9 cellular contexts compared by ENCODE assay signal in genomic region chr11:65900899-65901180, GRCh38. TPM values are rescaled to one million over a fixed set of nuclear protein-coding genes. Genes with fewer than 3 reads are reported as not detected.
DNase-seq lines count a peak whose midpoint lies in the region; ATAC-seq and TF ChIP-seq lines count a peak whose summit lies in the region.
"Had no signal": no experiment of that assay in that cellular context is flagged by ENCODE, and none has a peak within 500 bp of the region (broad histone marks: within the 10 kb centered on the region; RNA-seq: fewer than 3 reads in every experiment).

No MANE protein-coding gene starts in this region.

- H3K27me3 ChIP-seq in cardiac muscle cell, result peaks cover 87% of the 10 kb centered on the region
- H3K27me3 ChIP-seq in adrenal gland, result no peaks in the 10 kb centered on the region
- H3K27me3 ChIP-seq in tibial nerve, result peaks cover 0 to 16% of the 10 kb centered on the region in 2 donors

- ATAC-seq in left cardiac atrium (no peak), GM19324 (IDR thresholded peaks at IDR 0.05; ENCODE audit: low FRiP score, unreplicated experiment) (no peak)

- TF ChIP-seq CTCF in cardiac muscle cell (IDR thresholded peaks at IDR 0.05; ENCODE audit: low read depth, low read length) (no peak), adrenal gland (IDR thresholded peaks at IDR 0.05) (no peak), tibial nerve (IDR thresholded peaks at IDR 0.05) (no peak)

- no peak overlapping the region for H3K27ac ChIP-seq in cardiac muscle cell
- H3K27ac ChIP-seq in adrenal gland, result peak overlapping the region; percentile 3 to 85 (median 70)
- peak overlapping the region; percentile 31 for H3K27ac ChIP-seq in mesodermal cell (ENCODE audit: low read depth, low read length, severe bottlenecking)
- peak overlapping the region in 2 of 4 donors; percentile 61 to 75 for H3K27ac ChIP-seq in tibial nerve
- H3K27ac ChIP-seq: C4-2B had no signal

- 76 to 81% (median 77%) methylated on average over 11 of the region's 11 CpGs for WGBS in adrenal gland, 4 donors
- 69 to 71% methylated on average over 5 to 8 of the region's 11 CpGs for WGBS in mesodermal cell (ENCODE audit: insufficient coverage in 2 of 2), 2 experiments
- WGBS in tibial nerve, 2 donors, result 79 to 88% methylated on average over 11 of the region's 11 CpGs

- no peaks in the 10 kb centered on the region for H3K4me1 ChIP-seq in cardiac muscle cell (ENCODE audit: low read depth)
- peaks cover 12 to 16% of the 10 kb centered on the region in 2 donors for H3K4me1 ChIP-seq in adrenal gland (replicated peaks in 1 of 2)
- peaks cover 44% of the 10 kb centered on the region for H3K4me1 ChIP-seq in mesodermal cell (ENCODE audit: control insufficient read depth, insufficient read depth, low read length, poor library complexity, severe bottlenecking)
- H3K4me1 ChIP-seq in tibial nerve, result peaks cover 0 to 27% (median 11%) of the 10 kb centered on the region in 4 donors

- TF ChIP-seq POLR2A in adrenal gland (IDR thresholded peaks at IDR 0.05), result no peak
- no peak for TF ChIP-seq POLR2A in tibial nerve (IDR thresholded peaks at IDR 0.05)

- H3K36me3 ChIP-seq in cardiac muscle cell, result no peaks in the 10 kb centered on the region
- no peaks in the 10 kb centered on the region for H3K36me3 ChIP-seq in adrenal gland (replicated peaks in 1 of 2)
- peaks cover 24% of the 10 kb centered on the region for H3K36me3 ChIP-seq in mesodermal cell (ENCODE audit: control insufficient read depth, insufficient read depth, low read length)
- no peaks in the 10 kb centered on the region for H3K36me3 ChIP-seq in tibial nerve

- DNase-seq in cardiac muscle cell (ENCODE audit: low read depth in 1 of 2, low spot score in 1 of 2) (no peak), left cardiac atrium (no peak), adrenal gland (no peak), tibial nerve (ENCODE audit: low spot score in 2 of 2) (no peak), cerebellar cortex (ENCODE audit: low spot score) (no peak), NCI-H146 (lab: John Stamatoyannopoulos, UW) (no peak)

- intact Hi-C loops in left cardiac atrium (cut with DNase I) (no loop called here), adrenal gland (cut with DNase I) (no loop called here)

- H3K4me3 ChIP-seq in cardiac muscle cell (peak overlapping the region; percentile 35), adrenal gland (peak overlapping the region in 1 of 4 donors; percentile 63), mesodermal cell (ENCODE audit: extremely low read depth, insufficient read depth, low read length, poor library complexity, severe bottlenecking) (peak overlapping the region; percentile 70), tibial nerve (peak overlapping the region in 3 of 4 donors; percentile 47 to 59 (median 59))

- TF ChIP-seq EP300 in tibial nerve (IDR thresholded peaks at IDR 0.05), result no peak

- H3K9me3 ChIP-seq in cardiac muscle cell (ENCODE audit: low read depth), result no peaks in the 10 kb centered on the region
- no peaks in the 10 kb centered on the region for H3K9me3 ChIP-seq in adrenal gland (replicated peaks in 1 of 3)
- no peaks in the 10 kb centered on the region for H3K9me3 ChIP-seq in mesodermal cell (ENCODE audit: control insufficient read depth, low read length)
- no peaks in the 10 kb centered on the region for H3K9me3 ChIP-seq in tibial nerve

RNA-seq across cellular contexts. Expression of gene FOSL1, which starts 0.7 kb away (rescaled TPM):
- total RNA-seq in cardiac muscle cell (0.21 TPM in 1 of 2 replicates, not detected in the other), left cardiac atrium (10 to 100 TPM in 1 of 2 donors, 1 to 10 TPM in 1; 1.3 to 11.1 TPM), adrenal gland (10 to 100 TPM in 1 of 8 donors, 1 to 10 TPM in 7; 2.7 to 34.4 (median 4.0) TPM), tibial nerve (1 to 10 TPM in 3 of 4 donors, not detected in 1; 1.3 to 3.3 (median 1.4) TPM)
- polyA plus RNA-seq in cardiac muscle cell (0.60 TPM in 1 of 2 replicates, not detected in the other), adrenal gland (10 to 100 TPM; 12.0 to 32.4 (median 12.7) TPM)
- 14.7 TPM for polyA plus RNA-seq in mesodermal cell (2013, experiment 1 of 2)
- polyA plus RNA-seq in mesodermal cell (2013, experiment 2 of 2), result 13.0 TPM

RNA-seq across cellular contexts. Expression of gene CCDC85B, which starts 10.4 kb away (rescaled TPM):
- total RNA-seq in cardiac muscle cell, result 67.3 and 80.2 TPM in 2 replicates
- polyA plus RNA-seq in cardiac muscle cell, result 83.4 and 96.5 TPM in 2 replicates
- 10 to 100 TPM; 45.8 to 63.5 TPM for total RNA-seq in left cardiac atrium
- total RNA-seq in adrenal gland, result 100 to 1,000 TPM in 2 of 8 donors, 10 to 100 TPM in 6; 30.9 to 162 (median 66.0) TPM
- 100 to 1,000 TPM in 1 of 3 donors, 10 to 100 TPM in 1, under 1 TPM in 1; 0.16 to 124 (median 57.6) TPM for polyA plus RNA-seq in adrenal gland
- polyA plus RNA-seq in mesodermal cell (2013, experiment 1 of 2), result 22.8 TPM
- 20.5 TPM for polyA plus RNA-seq in mesodermal cell (2013, experiment 2 of 2)
- 100 to 1,000 TPM in 2 of 4 donors, 10 to 100 TPM in 2; 73.0 to 108 (median 89.4) TPM for total RNA-seq in tibial nerve

RNA-seq across cellular contexts. Expression of gene FIBP, which starts 12.6 kb away (rescaled TPM):
- total RNA-seq in cardiac muscle cell (140 and 220 TPM in 2 replicates), left cardiac atrium (10 to 100 TPM; 37.8 to 44.3 TPM), adrenal gland (100 to 1,000 TPM in 2 of 8 donors, 10 to 100 TPM in 6; 57.9 to 183 (median 72.5) TPM), tibial nerve (10 to 100 TPM; 53.6 to 73.2 (median 63.7) TPM)
- polyA plus RNA-seq in cardiac muscle cell (143 and 199 TPM in 2 replicates), adrenal gland (10 to 100 TPM; 71.3 to 87.4 (median 72.5) TPM)
- 64.0 TPM for polyA plus RNA-seq in mesodermal cell (2013, experiment 1 of 2)
- 65.6 TPM for polyA plus RNA-seq in mesodermal cell (2013, experiment 2 of 2)

RNA-seq across cellular contexts. Expression of gene C11orf68, which starts 18.0 kb away (rescaled TPM):
- total RNA-seq in cardiac muscle cell, result 34.7 and 39.5 TPM in 2 replicates
- 73.1 and 86.5 TPM in 2 replicates for polyA plus RNA-seq in cardiac muscle cell
- total RNA-seq in left cardiac atrium, result 10 to 100 TPM; 29.9 to 31.8 TPM
- total RNA-seq in adrenal gland, result 10 to 100 TPM; 11.5 to 51.9 (median 26.9) TPM
- 10 to 100 TPM; 22.9 to 32.4 (median 32.4) TPM for polyA plus RNA-seq in adrenal gland
- 38.1 TPM for polyA plus RNA-seq in mesodermal cell (2013, experiment 1 of 2)
- polyA plus RNA-seq in mesodermal cell (2013, experiment 2 of 2), result 32.2 TPM
- 10 to 100 TPM; 14.7 to 30.4 (median 21.7) TPM for total RNA-seq in tibial nerve

RNA-seq across cellular contexts. Expression of gene DRAP1, which starts 18.4 kb away (rescaled TPM):
- total RNA-seq in cardiac muscle cell (257 and 264 TPM in 2 replicates), left cardiac atrium (10 to 100 TPM; 80.6 to 86.8 TPM), adrenal gland (100 to 1,000 TPM in 2 of 8 donors, 10 to 100 TPM in 6; 75.8 to 111 (median 90.1) TPM), tibial nerve (100 to 1,000 TPM in 2 of 4 donors, 10 to 100 TPM in 2; 64.5 to 134 (median 93.3) TPM)
- polyA plus RNA-seq in cardiac muscle cell (230 and 288 TPM in 2 replicates), adrenal gland (100 to 1,000 TPM in 2 of 3 donors, 10 to 100 TPM in 1; 63.7 to 269 (median 267) TPM)
- 160 TPM for polyA plus RNA-seq in mesodermal cell (2013, experiment 1 of 2)
- 120 TPM for polyA plus RNA-seq in mesodermal cell (2013, experiment 2 of 2)
